Comparison of ENCODE assay signal across 1 cellular context in the genomic region with DNA sequence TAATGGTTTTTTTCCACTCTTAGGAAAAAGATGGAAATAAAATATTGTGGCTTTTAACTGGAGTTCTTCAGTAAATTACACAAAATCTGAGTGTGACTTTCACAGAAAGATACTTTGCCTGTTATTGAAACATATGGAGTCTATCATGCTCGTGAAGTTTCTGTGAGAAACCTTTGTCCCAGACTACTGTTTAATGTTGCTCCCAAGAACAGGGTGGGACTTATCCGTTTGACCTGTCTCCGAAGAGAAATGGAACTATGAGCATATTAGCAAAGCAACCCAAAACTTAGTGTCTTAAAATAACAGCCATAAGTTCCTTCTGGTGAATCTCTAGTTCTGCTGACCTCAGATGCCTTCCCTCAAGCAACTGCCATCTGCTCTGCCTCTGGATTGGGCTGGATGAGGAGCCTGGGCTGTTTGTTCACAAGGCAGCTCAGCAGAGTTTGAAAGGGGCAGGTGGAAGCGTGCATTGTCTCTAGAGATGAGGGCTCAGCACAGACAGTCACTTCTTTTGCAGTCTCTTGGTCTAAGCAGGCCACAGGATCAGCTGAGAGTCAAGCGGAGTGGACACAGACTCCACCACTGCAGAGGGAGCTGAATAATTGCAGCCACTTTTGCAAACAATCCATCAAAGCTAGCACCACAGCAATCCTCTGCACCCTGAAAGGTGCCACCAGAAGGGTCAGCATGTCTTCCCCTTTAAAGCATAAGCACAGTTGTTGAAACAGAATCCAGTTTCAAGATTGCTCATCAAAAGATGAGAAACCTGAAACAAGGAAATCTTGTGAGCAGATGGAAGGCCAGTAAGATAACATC.
TF ChIP-seq lines count a peak whose summit lies in the region.

No MANE protein-coding gene starts in this region.

TF ChIP-seq in IMR-90, 13 proteins besides CTCF, POLR2A, EP300 and RAD21:
- TF ChIP-seq CHD1 (IDR thresholded peaks at IDR 0.05; ENCODE audit: low read depth, low read length), result no peak
- TF ChIP-seq MAZ (IDR thresholded peaks at IDR 0.05; ENCODE audit: borderline replicate concordance, low read depth, low read length), result no peak
- TF ChIP-seq RFX5 (IDR thresholded peaks at IDR 0.05; ENCODE audit: low read depth, low read length), result no peak
- no peak for TF ChIP-seq MAFK (IDR thresholded peaks at IDR 0.05; ENCODE audit: low read depth, low read length)
- no peak for TF ChIP-seq FOS (IDR thresholded peaks at IDR 0.05; ENCODE audit: low read depth, low read length)
- no peak for TF ChIP-seq CEBPB (IDR thresholded peaks at IDR 0.05; ENCODE audit: low read depth, low read length)
- TF ChIP-seq RCOR1 (IDR thresholded peaks at IDR 0.05; ENCODE audit: insufficient replicate concordance, low read length), result no peak
- TF ChIP-seq, protein P1, sequence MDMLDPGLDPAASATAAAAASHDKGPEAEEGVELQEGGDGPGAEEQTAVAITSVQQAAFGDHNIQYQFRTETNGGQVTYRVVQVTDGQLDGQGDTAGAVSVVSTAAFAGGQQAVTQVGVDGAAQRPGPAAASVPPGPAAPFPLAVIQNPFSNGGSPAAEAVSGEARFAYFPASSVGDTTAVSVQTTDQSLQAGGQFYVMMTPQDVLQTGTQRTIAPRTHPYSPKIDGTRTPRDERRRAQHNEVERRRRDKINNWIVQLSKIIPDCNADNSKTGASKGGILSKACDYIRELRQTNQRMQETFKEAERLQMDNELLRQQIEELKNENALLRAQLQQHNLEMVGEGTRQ (IDR thresholded peaks at IDR 0.05; ENCODE audit: low read depth, low read length), result no peak
- TF ChIP-seq, protein P2, sequence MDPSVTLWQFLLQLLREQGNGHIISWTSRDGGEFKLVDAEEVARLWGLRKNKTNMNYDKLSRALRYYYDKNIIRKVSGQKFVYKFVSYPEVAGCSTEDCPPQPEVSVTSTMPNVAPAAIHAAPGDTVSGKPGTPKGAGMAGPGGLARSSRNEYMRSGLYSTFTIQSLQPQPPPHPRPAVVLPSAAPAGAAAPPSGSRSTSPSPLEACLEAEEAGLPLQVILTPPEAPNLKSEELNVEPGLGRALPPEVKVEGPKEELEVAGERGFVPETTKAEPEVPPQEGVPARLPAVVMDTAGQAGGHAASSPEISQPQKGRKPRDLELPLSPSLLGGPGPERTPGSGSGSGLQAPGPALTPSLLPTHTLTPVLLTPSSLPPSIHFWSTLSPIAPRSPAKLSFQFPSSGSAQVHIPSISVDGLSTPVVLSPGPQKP (IDR thresholded peaks at IDR 0.05; ENCODE audit: borderline replicate concordance, low read depth, low read length), result no peak
- TF ChIP-seq NFE2L2 (IDR thresholded peaks at IDR 0.05; ENCODE audit: low read depth, low read length), result no peak
- no peak for TF ChIP-seq MXI1 (IDR thresholded peaks at IDR 0.05; ENCODE audit: borderline replicate concordance, low read depth, low read length)
- no peak for TF ChIP-seq SMC3 (IDR thresholded peaks at IDR 0.05; ENCODE audit: low read depth, low read length)
- no peak for TF ChIP-seq BHLHE40 (IDR thresholded peaks at IDR 0.05; ENCODE audit: low read depth, low read length)
